8 cellular contexts compared by ENCODE assay signal in the genomic region with DNA sequence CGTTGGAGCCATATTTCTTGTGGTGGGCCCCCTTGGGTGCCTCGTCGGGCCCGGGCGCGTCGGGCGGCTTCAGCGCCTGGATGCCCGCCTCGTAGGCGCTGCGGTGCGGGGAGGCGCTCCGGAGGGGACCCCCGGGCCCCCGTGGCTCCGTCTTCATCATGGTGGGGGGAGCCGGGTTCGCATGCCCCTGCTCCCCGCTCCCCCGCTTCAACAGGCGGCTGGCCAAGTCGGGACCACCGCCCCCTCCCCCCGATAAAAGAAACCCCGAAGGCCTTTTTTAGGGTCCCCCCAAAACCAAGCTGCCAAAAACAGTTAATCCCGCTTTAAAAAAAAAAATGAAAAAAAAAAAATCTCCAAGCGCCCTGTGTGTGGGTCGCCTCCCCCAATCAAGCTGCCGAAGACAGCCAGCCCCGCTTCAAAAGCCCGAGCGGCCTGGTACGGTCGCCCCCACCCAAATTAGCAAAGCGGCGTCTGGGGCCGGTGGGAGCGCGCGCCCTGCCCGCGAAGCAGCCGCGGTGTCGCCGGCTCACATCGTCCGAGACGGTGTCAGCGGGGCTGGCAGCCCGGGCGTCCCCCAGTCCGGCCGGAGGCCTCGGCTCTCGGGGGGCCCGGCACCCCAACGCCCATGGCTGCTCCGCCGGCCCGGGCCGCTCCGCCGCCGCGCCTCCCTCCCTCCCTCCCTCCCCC. TPM values are rescaled to one million over a fixed set of nuclear protein-coding genes. Genes with fewer than 3 reads are reported as not detected.
A peak's percentile ranks its signal among the peaks of the same experiment; 100 is the strongest.
DNase-seq lines count a peak whose midpoint lies in the region; ATAC-seq and TF ChIP-seq lines count a peak whose summit lies in the region.

A gene with protein sequence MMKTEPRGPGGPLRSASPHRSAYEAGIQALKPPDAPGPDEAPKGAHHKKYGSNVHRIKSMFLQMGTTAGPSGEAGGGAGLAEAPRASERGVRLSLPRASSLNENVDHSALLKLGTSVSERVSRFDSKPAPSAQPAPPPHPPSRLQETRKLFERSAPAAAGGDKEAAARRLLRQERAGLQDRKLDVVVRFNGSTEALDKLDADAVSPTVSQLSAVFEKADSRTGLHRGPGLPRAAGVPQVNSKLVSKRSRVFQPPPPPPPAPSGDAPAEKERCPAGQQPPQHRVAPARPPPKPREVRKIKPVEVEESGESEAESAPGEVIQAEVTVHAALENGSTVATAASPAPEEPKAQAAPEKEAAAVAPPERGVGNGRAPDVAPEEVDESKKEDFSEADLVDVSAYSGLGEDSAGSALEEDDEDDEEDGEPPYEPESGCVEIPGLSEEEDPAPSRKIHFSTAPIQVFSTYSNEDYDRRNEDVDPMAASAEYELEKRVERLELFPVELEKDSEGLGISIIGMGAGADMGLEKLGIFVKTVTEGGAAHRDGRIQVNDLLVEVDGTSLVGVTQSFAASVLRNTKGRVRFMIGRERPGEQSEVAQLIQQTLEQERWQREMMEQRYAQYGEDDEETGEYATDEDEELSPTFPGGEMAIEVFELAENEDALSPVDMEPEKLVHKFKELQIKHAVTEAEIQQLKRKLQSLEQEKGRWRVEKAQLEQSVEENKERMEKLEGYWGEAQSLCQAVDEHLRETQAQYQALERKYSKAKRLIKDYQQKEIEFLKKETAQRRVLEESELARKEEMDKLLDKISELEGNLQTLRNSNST (minus strand): TSS at position 324 of the 687 bp plus-strand sequence. CDS start 164 bp downstream, at position 160.

- peak within 1 kb of the TSS; percentile 90 for H3K4me3 ChIP-seq in GM08714 (ENCODE audit: low read length)
- peak within 1 kb of the TSS; percentile 90 to 98 (median 92) for H3K4me3 ChIP-seq in Peyer's patch
- H3K4me3 ChIP-seq in esophagus (ENCODE audit: low read depth in 1 of 2, low read length in 2 of 2), result peak within 1 kb of the TSS; percentile 75 to 81
- peak within 1 kb of the TSS; percentile 91 for H3K4me3 ChIP-seq in neural cell (ENCODE audit: low read length)

- WGBS in esophagus, 2 donors, result 0 to 1% methylated on average over 67 to 69 of the region's 69 CpGs

- peaks cover 39% of the 10 kb centered on the region for H4K20me1 ChIP-seq in neural cell (ENCODE audit: insufficient read depth)

- H3K27me3 ChIP-seq in Peyer's patch (no peaks in the 10 kb centered on the region), esophagus (ENCODE audit: control insufficient read depth in 1 of 2, insufficient read depth in 2 of 2, low read length in 2 of 2) (no peaks in the 10 kb centered on the region), neural cell (ENCODE audit: insufficient read depth, low read depth, low read length) (no peaks in the 10 kb centered on the region)

- no peak for TF ChIP-seq RAD21 in neural cell (conservative IDR thresholded peaks at IDR 0.05)

- no peak for ATAC-seq in GM18502 (IDR thresholded peaks at IDR 0.05; ENCODE audit: poor library complexity, unreplicated experiment)

- no peaks in the 10 kb centered on the region for H3F3A ChIP-seq in neural cell (ENCODE audit: insufficient read depth, low read length, poor library complexity, severe bottlenecking)

- no peak for DNase-seq in Peyer's patch
- DNase-seq in SW 1271 (lab: John Stamatoyannopoulos, UW), result no peak
- DNase-seq in NCI-H446 (lab: John Stamatoyannopoulos, UW), result no peak
- no peak for DNase-seq in NK-92 treated with Interleukin-12 subunit alpha and Interleukin-12 subunit beta, amount 100 ng/mL, for 24 hours (lab: John Stamatoyannopoulos, UW)

- H3K36me3 ChIP-seq in Peyer's patch (peaks cover 0 to 1% (median 0%) of the 10 kb centered on the region in 3 donors), esophagus (ENCODE audit: control insufficient read depth in 2 of 2, insufficient read depth in 2 of 2, low read length in 1 of 2) (peaks cover 0 to 3% of the 10 kb centered on the region in 2 donors), neural cell (ENCODE audit: insufficient read depth, low read length) (no peaks in the 10 kb centered on the region)

- no peak for TF ChIP-seq EP300 in neural cell (conservative IDR thresholded peaks at IDR 0.05; ENCODE audit: poor library complexity, severe bottlenecking)

- no peak for TF ChIP-seq CTCF in Peyer's patch (IDR thresholded peaks at IDR 0.05)
- no peak for TF ChIP-seq CTCF in neural cell (IDR thresholded peaks at IDR 0.05; ENCODE audit: poor library complexity, severe bottlenecking)

- peak within 1 kb of the TSS; percentile 82 for H3K4me2 ChIP-seq in neural cell (ENCODE audit: low read length)

- H3K4me1 ChIP-seq in Peyer's patch (peaks cover 8 to 65% (median 18%) of the 10 kb centered on the region in 4 donors), esophagus (ENCODE audit: control insufficient read depth in 2 of 2, insufficient read depth in 2 of 2, low read length in 1 of 2) (peaks cover 17 to 35% of the 10 kb centered on the region in 2 donors)

- no peak for TF ChIP-seq POLR2A in Peyer's patch (IDR thresholded peaks at IDR 0.05)

- no peaks in the 10 kb centered on the region for H3K9me2 ChIP-seq in neural cell (ENCODE audit: insufficient read depth, low read length)

- no peak within 1 kb of the TSS for H2AFZ ChIP-seq in neural cell (ENCODE audit: low read depth, low read length)

- peak within 1 kb of the TSS; percentile 94 for H3K9ac ChIP-seq in neural cell (ENCODE audit: low read length)

- peak within 1 kb of the TSS; percentile 86 to 99 (median 96) for H3K27ac ChIP-seq in Peyer's patch
- H3K27ac ChIP-seq in esophagus (ENCODE audit: low read depth in 2 of 2, low read length in 1 of 2), result peak within 1 kb of the TSS; percentile 82 to 91
- H3K27ac ChIP-seq in neural cell (ENCODE audit: low read length), result peak within 1 kb of the TSS; percentile 89

- peaks cover 43% of the 10 kb centered on the region for H3K79me2 ChIP-seq in neural cell (replicated peaks; ENCODE audit: insufficient read depth, low read length)

- H3K9me3 ChIP-seq in Peyer's patch (no peaks in the 10 kb centered on the region), esophagus (ENCODE audit: control insufficient read depth in 2 of 2, insufficient read depth in 1 of 2, low read depth in 1 of 2, low read length in 1 of 2) (no peaks in the 10 kb centered on the region), neural cell (ENCODE audit: low read length) (no peaks in the 10 kb centered on the region)

TF ChIP-seq in neural cell, 6 proteins besides CTCF, POLR2A, EP300 and RAD21:
- TF ChIP-seq MXI1 (conservative IDR thresholded peaks at IDR 0.05; ENCODE audit: poor library complexity, severe bottlenecking), result peak; percentile 19
- TF ChIP-seq, protein P1, sequence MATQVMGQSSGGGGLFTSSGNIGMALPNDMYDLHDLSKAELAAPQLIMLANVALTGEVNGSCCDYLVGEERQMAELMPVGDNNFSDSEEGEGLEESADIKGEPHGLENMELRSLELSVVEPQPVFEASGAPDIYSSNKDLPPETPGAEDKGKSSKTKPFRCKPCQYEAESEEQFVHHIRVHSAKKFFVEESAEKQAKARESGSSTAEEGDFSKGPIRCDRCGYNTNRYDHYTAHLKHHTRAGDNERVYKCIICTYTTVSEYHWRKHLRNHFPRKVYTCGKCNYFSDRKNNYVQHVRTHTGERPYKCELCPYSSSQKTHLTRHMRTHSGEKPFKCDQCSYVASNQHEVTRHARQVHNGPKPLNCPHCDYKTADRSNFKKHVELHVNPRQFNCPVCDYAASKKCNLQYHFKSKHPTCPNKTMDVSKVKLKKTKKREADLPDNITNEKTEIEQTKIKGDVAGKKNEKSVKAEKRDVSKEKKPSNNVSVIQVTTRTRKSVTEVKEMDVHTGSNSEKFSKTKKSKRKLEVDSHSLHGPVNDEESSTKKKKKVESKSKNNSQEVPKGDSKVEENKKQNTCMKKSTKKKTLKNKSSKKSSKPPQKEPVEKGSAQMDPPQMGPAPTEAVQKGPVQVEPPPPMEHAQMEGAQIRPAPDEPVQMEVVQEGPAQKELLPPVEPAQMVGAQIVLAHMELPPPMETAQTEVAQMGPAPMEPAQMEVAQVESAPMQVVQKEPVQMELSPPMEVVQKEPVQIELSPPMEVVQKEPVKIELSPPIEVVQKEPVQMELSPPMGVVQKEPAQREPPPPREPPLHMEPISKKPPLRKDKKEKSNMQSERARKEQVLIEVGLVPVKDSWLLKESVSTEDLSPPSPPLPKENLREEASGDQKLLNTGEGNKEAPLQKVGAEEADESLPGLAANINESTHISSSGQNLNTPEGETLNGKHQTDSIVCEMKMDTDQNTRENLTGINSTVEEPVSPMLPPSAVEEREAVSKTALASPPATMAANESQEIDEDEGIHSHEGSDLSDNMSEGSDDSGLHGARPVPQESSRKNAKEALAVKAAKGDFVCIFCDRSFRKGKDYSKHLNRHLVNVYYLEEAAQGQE (IDR thresholded peaks at IDR 0.05; ENCODE audit: borderline replicate concordance), result no peak
- TF ChIP-seq EZH2 (IDR thresholded peaks at IDR 0.05; ENCODE audit: borderline replicate concordance, insufficient read depth, low read length, poor library complexity, severe bottlenecking), result no peak

RNA-seq across cellular contexts. Expression of the gene that starts here (rescaled TPM):
- total RNA-seq in Peyer's patch, result 10 to 100 TPM; 18.0 to 40.4 (median 32.9) TPM
- 10 to 100 TPM; 15.4 to 31.3 TPM for polyA plus RNA-seq in esophagus
- polyA plus RNA-seq in neural cell, result 29.2 and 30.5 TPM in 2 replicates
- polyA minus RNA-seq in neural cell, result 56.8 and 70.1 TPM in 2 replicates
